ENCODE assay signal across 9 cellular contexts in the genomic region with DNA sequence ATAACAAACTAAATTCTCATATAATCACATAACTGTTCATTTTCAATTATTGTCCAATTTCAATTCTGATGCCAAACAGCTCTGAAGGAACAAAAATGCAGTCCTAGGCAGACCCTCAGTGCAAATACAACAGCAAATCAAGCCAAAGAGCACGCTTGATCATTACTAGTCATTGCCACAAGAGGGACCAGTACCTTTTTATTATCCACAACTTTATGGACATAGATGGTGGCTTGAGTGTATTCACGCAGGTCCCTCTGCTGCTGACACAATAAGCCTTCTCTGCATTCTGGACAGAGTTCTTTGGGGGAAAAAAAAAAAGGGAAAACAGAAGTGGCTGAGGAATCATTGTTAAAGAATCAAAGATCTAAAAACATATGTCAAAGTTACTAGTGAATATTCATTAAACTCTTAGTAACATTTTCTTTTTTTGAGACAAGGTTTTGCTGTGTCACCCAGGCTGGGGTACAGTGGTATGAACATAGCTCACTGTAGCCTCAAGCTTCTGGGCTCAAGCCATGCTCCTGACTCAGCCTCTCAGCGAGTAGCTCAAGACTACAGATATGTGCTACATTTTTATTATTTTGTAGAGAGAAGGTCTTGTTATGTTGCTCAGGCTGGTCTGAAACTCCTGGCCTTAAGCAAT. TPM values are rescaled to one million over a fixed set of nuclear protein-coding genes. Genes with fewer than 3 reads are reported as not detected.
DNase-seq lines count a peak whose midpoint lies in the region; ATAC-seq lines count a peak whose summit lies in the region.
"Had no signal": no experiment of that assay in that cellular context is flagged by ENCODE, and none has a peak within 500 bp of the region (broad histone marks: within the 10 kb centered on the region; RNA-seq: fewer than 3 reads in every experiment).

No MANE protein-coding gene starts in this region.

- peaks cover 60% of the 10 kb centered on the region for H3K36me3 Mint-ChIP-seq in activated CD4-positive, alpha-beta memory T cell treated with anti-CD3 and anti-CD28 coated beads, Interleukin-2, amount 10 ng/mL, durations not matched to agents 7 days and 5 days (ENCODE audit: low read depth)

- no peak overlapping the region for H3K27ac Mint-ChIP-seq in activated CD4-positive, alpha-beta memory T cell treated with anti-CD3 and anti-CD28 coated beads, Interleukin-2, amount 10 ng/mL, durations not matched to agents 7 days and 5 days

- POLR2A ChIA-PET in activated CD4-positive, alpha-beta memory T cell treated with anti-CD3 and anti-CD28 coated beads, Interleukin-2, amount 10 ng/mL, durations not matched to agents 7 days and 5 days (lab: Charles Lee), result interaction anchor here (0.9 to 2.6 kb wide), 3 partner anchors 8 to 321 kb away, joined by 3 to 22 read pairs (median 3); a partner anchor contains a TSS

- no peaks in the 10 kb centered on the region for H3K9me3 Mint-ChIP-seq in activated CD4-positive, alpha-beta memory T cell treated with anti-CD3 and anti-CD28 coated beads, Interleukin-2, amount 10 ng/mL, durations not matched to agents 7 days and 5 days
- H3K9me3 Mint-ChIP-seq: activated naive CD4-positive, alpha-beta T cell treated with anti-CD3 and anti-CD28 coated beads, Interleukin-2, amount 50 U/mL, for 72 hours had no signal

- H3K4me3 ChIP-seq in MG63, result no peak overlapping the region

- no peaks in the 10 kb centered on the region for H3K27me3 ChIP-seq in MG63

- DNase-seq in SHP77 (lab: John Stamatoyannopoulos, UW), result peak; percentile 3 to 22
- DNase-seq in SHP77 treated with DMSO at 0.1 percent for 48 hours (lab: John Stamatoyannopoulos, UW), result no peak
- peak; percentile 75 for DNase-seq in MG63
- peak; percentile 87 for DNase-seq in astrocyte of the hippocampus (ENCODE audit: low read depth, low spot score)
- DNase-seq in lung microvascular endothelial cell (ENCODE audit: low read depth in 2 of 2), result peak; percentile 70 to 83
- no peak for DNase-seq in effector CD8-positive, alpha-beta T cell (lab: John Stamatoyannopoulos, UW)
- no peak for DNase-seq in activated CD4-positive, alpha-beta memory T cell treated with anti-CD3 and anti-CD28 coated beads, Interleukin-2, amount 10 ng/mL, durations not matched to agents 7 days and 5 days

- no peak overlapping the region for H3K4me3 Mint-ChIP-seq in activated CD4-positive, alpha-beta memory T cell treated with anti-CD3 and anti-CD28 coated beads, Interleukin-2, amount 10 ng/mL, durations not matched to agents 7 days and 5 days

- peaks cover 51% of the 10 kb centered on the region for H3K36me3 ChIP-seq in MG63

- ATAC-seq in GM19463 (IDR thresholded peaks at IDR 0.05; ENCODE audit: unreplicated experiment), result no peak

- no peaks in the 10 kb centered on the region for H3K9me3 ChIP-seq in MG63

- CTCF ChIA-PET in activated CD4-positive, alpha-beta memory T cell treated with anti-CD3 and anti-CD28 coated beads, Interleukin-2, amount 10 ng/mL, durations not matched to agents 7 days and 5 days (lab: Charles Lee), result interaction anchor here (0.9 to 4.5 kb wide), 5 partner anchors 17 to 713 kb away, joined by 3 to 26 read pairs (median 3); a partner anchor contains a TSS

- peaks cover 23% of the 10 kb centered on the region for H3K4me1 Mint-ChIP-seq in activated CD4-positive, alpha-beta memory T cell treated with anti-CD3 and anti-CD28 coated beads, Interleukin-2, amount 10 ng/mL, durations not matched to agents 7 days and 5 days

- H3K27me3 Mint-ChIP-seq in activated CD4-positive, alpha-beta memory T cell treated with anti-CD3 and anti-CD28 coated beads, Interleukin-2, amount 10 ng/mL, durations not matched to agents 7 days and 5 days, result no peaks in the 10 kb centered on the region

RNA-seq across cellular contexts. Expression of a gene that starts 34.3 kb away (rescaled TPM):
- total RNA-seq in MG63 (2014; rRNA removed; shearing (Covaris generic); ENCODE audit: low replicate concordance), result 0.22 TPM in 1 of 2 replicates, not detected in the other
- total RNA-seq in lung microvascular endothelial cell, result under 0.01 TPM in 2 replicates
- under 1 TPM in 1 of 2 experiments, not detected in 1; 0.15 TPM for total RNA-seq in activated CD4-positive, alpha-beta memory T cell treated with anti-CD3 and anti-CD28 coated beads, Interleukin-2, amount 10 ng/mL, durations not matched to agents 7 days and 5 days

Comparison
In these comparisons a context has a peak if more than half of its experiments do, and no peak if none do; other contexts are left out.
1. DNase-seq: peak in SHP77 (2 of 2), MG63 (single experiment), astrocyte of the hippocampus (single experiment) and lung microvascular endothelial cell (2 of 2); none in SHP77 treated with DMSO at 0.1 percent for 48 hours (single experiment), effector CD8-positive, alpha-beta T cell (single experiment) and activated CD4-positive, alpha-beta memory T cell treated with anti-CD3 and anti-CD28 coated beads, Interleukin-2, amount 10 ng/mL, durations not matched to agents 7 days and 5 days (single experiment).